ENCODE assay signal across 9 cellular contexts in genomic region chr2:172806426-172807008, GRCh38.
DNase-seq lines count a peak whose midpoint lies in the region; ATAC-seq and TF ChIP-seq lines count a peak whose summit lies in the region.
"Had no signal": no experiment of that assay in that cellular context is flagged by ENCODE, and none has a peak within 500 bp of the region (broad histone marks: within the 10 kb centered on the region; RNA-seq: fewer than 3 reads in every experiment).

No MANE protein-coding gene starts in this region.

- H3K36me3 ChIP-seq in MM.1S (replicated peaks; ENCODE audit: insufficient read depth, low read length) (no peaks in the 10 kb centered on the region), esophagus squamous epithelium (no peaks in the 10 kb centered on the region), neural progenitor cell (no peaks in the 10 kb centered on the region)

- no peak overlapping the region for H3K27ac ChIP-seq in MM.1S (ENCODE audit: low read length)
- no peak overlapping the region for H3K27ac ChIP-seq in esophagus squamous epithelium
- no peak overlapping the region for H3K27ac ChIP-seq in neural progenitor cell
- H3K27ac ChIP-seq: skin epidermis had no signal

- peaks cover 2% of the 10 kb centered on the region for H3K27me3 Mint-ChIP-seq in neural progenitor cell (ENCODE audit: insufficient read depth, low read depth)
- H3K27me3 Mint-ChIP-seq in activated T-helper 1 cell treated with anti-CD3 and anti-CD28 coated beads, Interleukin-12 subunit alpha, Interleukin-12 subunit beta, Interleukin-2, Interleukin-4 antibody, amounts not matched to agents 30 ng/mL and 10 ng/mL and 1 ng/mL, durations not matched to agents 14 hours and 24 hours and 36 hours (ENCODE audit: insufficient read depth) = peaks cover 12% of the 10 kb centered on the region
- no peaks in the 10 kb centered on the region for H3K27me3 Mint-ChIP-seq in activated T-cell treated with anti-CD3 and anti-CD28 coated beads, Interleukin-2, amount 50 U/mL, for 4 hours (ENCODE audit: low read depth)

- H3K9me2 ChIP-seq in MM.1S (replicated peaks; ENCODE audit: insufficient read depth, low read length) = no peaks in the 10 kb centered on the region

- TF ChIP-seq CTCF in MM.1S (IDR thresholded peaks at IDR 0.05; ENCODE audit: low read length) (peak; percentile 90), esophagus squamous epithelium (IDR thresholded peaks at IDR 0.05) (peak; percentile 60 to 90 (median 80)), neural progenitor cell (IDR thresholded peaks at IDR 0.05) (peak; percentile 86)

- H3K4me1 Mint-ChIP-seq in neural progenitor cell = peaks cover 14% of the 10 kb centered on the region
- H3K4me1 Mint-ChIP-seq in activated T-helper 1 cell treated with anti-CD3 and anti-CD28 coated beads, Interleukin-12 subunit alpha, Interleukin-12 subunit beta, Interleukin-2, Interleukin-4 antibody, amounts not matched to agents 30 ng/mL and 10 ng/mL and 1 ng/mL, durations not matched to agents 14 hours and 24 hours and 36 hours (ENCODE audit: low read depth) = no peaks in the 10 kb centered on the region
- no peaks in the 10 kb centered on the region for H3K4me1 Mint-ChIP-seq in activated T-cell treated with anti-CD3 and anti-CD28 coated beads, Interleukin-2, amount 50 U/mL, for 4 hours (ENCODE audit: low read depth)

- H3K79me2 ChIP-seq in MM.1S (ENCODE audit: low read length) = no peaks in the 10 kb centered on the region
- no peaks in the 10 kb centered on the region for H3K79me2 ChIP-seq in neural progenitor cell (ENCODE audit: low read depth)

- no peaks in the 10 kb centered on the region for H4K20me1 ChIP-seq in MM.1S (ENCODE audit: insufficient read depth, low read length)
- no peaks in the 10 kb centered on the region for H4K20me1 ChIP-seq in neural progenitor cell (ENCODE audit: low read depth)

- H3K9me3 Mint-ChIP-seq in neural progenitor cell = peaks cover 25% of the 10 kb centered on the region
- H3K9me3 Mint-ChIP-seq in activated T-helper 1 cell treated with anti-CD3 and anti-CD28 coated beads, Interleukin-12 subunit alpha, Interleukin-12 subunit beta, Interleukin-2, Interleukin-4 antibody, amounts not matched to agents 30 ng/mL and 10 ng/mL and 1 ng/mL, durations not matched to agents 14 hours and 24 hours and 36 hours = peaks cover 15% of the 10 kb centered on the region
- H3K9me3 Mint-ChIP-seq in activated T-cell treated with anti-CD3 and anti-CD28 coated beads, Interleukin-2, amount 50 U/mL, for 4 hours = peaks cover 18% of the 10 kb centered on the region

- peak; percentile 31 for DNase-seq in Daoy (ENCODE audit: low read depth)
- DNase-seq in MM.1S = peak; percentile 63
- peak; percentile 1 for DNase-seq in SHP77 treated with DMSO at 0.1 percent for 48 hours (lab: John Stamatoyannopoulos, UW)
- no peak for DNase-seq in esophagus squamous epithelium (lab: John Stamatoyannopoulos, UW)
- peak; percentile 54 for DNase-seq in neural progenitor cell (ENCODE audit: low spot score)
- no peak for DNase-seq in activated T-helper 1 cell treated with anti-CD3 and anti-CD28 coated beads, Interleukin-12 subunit alpha, Interleukin-12 subunit beta, Interleukin-2, Interleukin-4 antibody, amounts not matched to agents 30 ng/mL and 10 ng/mL and 1 ng/mL, durations not matched to agents 14 hours and 24 hours and 36 hours (ENCODE audit: low spot score)
- no peak for DNase-seq in activated T-cell treated with anti-CD3 and anti-CD28 coated beads, Interleukin-2, amount 50 U/mL, for 4 hours
- DNase-seq in stimulated activated CD4-positive, alpha-beta T cell treated with anti-CD3 and anti-CD28 coated beads, Interleukin-4, amount 100 ng/mL, for 1 hour = no peak

- no peak overlapping the region for H3K4me2 ChIP-seq in MM.1S (ENCODE audit: low read depth, low read length)
- H3K4me2 ChIP-seq in neural progenitor cell = no peak overlapping the region

- H3K9me3 ChIP-seq in MM.1S (replicated peaks; ENCODE audit: insufficient read depth, low read length) (no peaks in the 10 kb centered on the region), esophagus squamous epithelium (peaks cover 0 to 9% (median 8%) of the 10 kb centered on the region in 3 donors), neural progenitor cell (ENCODE audit: low read depth) (no peaks in the 10 kb centered on the region)

- intact Hi-C loops in esophagus squamous epithelium (cut with DNase I) = loop anchor here (5.0 kb wide), 1 partner anchor 126 kb away; no protein-coding TSS in a partner anchor
- intact Hi-C loops in activated T-helper 1 cell treated with anti-CD3 and anti-CD28 coated beads, Interleukin-12 subunit alpha, Interleukin-12 subunit beta, Interleukin-2, Interleukin-4 antibody, amounts not matched to agents 30 ng/mL and 10 ng/mL and 1 ng/mL, durations not matched to agents 14 hours and 24 hours and 36 hours (cut with micrococcal nuclease) = loop anchor here (1.0 to 5.0 kb wide), 3 partner anchors 56 to 221 kb away; no protein-coding TSS in a partner anchor

- H3F3A ChIP-seq in MM.1S (ENCODE audit: insufficient read depth, low read length) (peaks cover 8% of the 10 kb centered on the region; the same call in 1 of the 2 replicates), neural progenitor cell (ENCODE audit: low read depth) (no peaks in the 10 kb centered on the region)

- H3K9ac ChIP-seq in MM.1S (ENCODE audit: low read length) (no peak overlapping the region), neural progenitor cell (no peak overlapping the region)

- H3K4me3 Mint-ChIP-seq in neural progenitor cell = no peak overlapping the region
- no peak overlapping the region for H3K4me3 Mint-ChIP-seq in activated T-helper 1 cell treated with anti-CD3 and anti-CD28 coated beads, Interleukin-12 subunit alpha, Interleukin-12 subunit beta, Interleukin-2, Interleukin-4 antibody, amounts not matched to agents 30 ng/mL and 10 ng/mL and 1 ng/mL, durations not matched to agents 14 hours and 24 hours and 36 hours
- H3K4me3 Mint-ChIP-seq in activated T-cell treated with anti-CD3 and anti-CD28 coated beads, Interleukin-2, amount 50 U/mL, for 4 hours = no peak overlapping the region

- H2AFZ ChIP-seq in MM.1S (ENCODE audit: low read length) = no peak overlapping the region
- no peak overlapping the region for H2AFZ ChIP-seq in neural progenitor cell (replicated peaks)

- no peaks in the 10 kb centered on the region for H3K27me3 ChIP-seq in MM.1S (replicated peaks; ENCODE audit: insufficient read depth, low read length)
- no peaks in the 10 kb centered on the region for H3K27me3 ChIP-seq in esophagus squamous epithelium
- H3K27me3 ChIP-seq in neural progenitor cell = no peaks in the 10 kb centered on the region

- 19 to 24% methylated on average over 5 of the region's 5 CpGs for WGBS in esophagus squamous epithelium, 2 donors

- no peak for ATAC-seq in activated T-cell treated with anti-CD3 and anti-CD28 coated beads, Interleukin-2, amount 50 U/mL, for 4 hours

- H3K4me3 ChIP-seq in MM.1S (ENCODE audit: low read length) = no peak overlapping the region
- no peak overlapping the region for H3K4me3 ChIP-seq in esophagus squamous epithelium
- H3K4me3 ChIP-seq in neural progenitor cell = no peak overlapping the region
- H3K4me3 ChIP-seq: skin epidermis had no signal

- H3K27ac Mint-ChIP-seq in neural progenitor cell = no peak overlapping the region
- H3K27ac Mint-ChIP-seq in activated T-helper 1 cell treated with anti-CD3 and anti-CD28 coated beads, Interleukin-12 subunit alpha, Interleukin-12 subunit beta, Interleukin-2, Interleukin-4 antibody, amounts not matched to agents 30 ng/mL and 10 ng/mL and 1 ng/mL, durations not matched to agents 14 hours and 24 hours and 36 hours = no peak overlapping the region

- TF ChIP-seq POLR2A in esophagus squamous epithelium (IDR thresholded peaks at IDR 0.05) = no peak

- peaks cover 11% of the 10 kb centered on the region for H3K36me3 Mint-ChIP-seq in neural progenitor cell
- H3K36me3 Mint-ChIP-seq in activated T-helper 1 cell treated with anti-CD3 and anti-CD28 coated beads, Interleukin-12 subunit alpha, Interleukin-12 subunit beta, Interleukin-2, Interleukin-4 antibody, amounts not matched to agents 30 ng/mL and 10 ng/mL and 1 ng/mL, durations not matched to agents 14 hours and 24 hours and 36 hours (ENCODE audit: low read depth) = no peaks in the 10 kb centered on the region
- peaks cover 3% of the 10 kb centered on the region for H3K36me3 Mint-ChIP-seq in activated T-cell treated with anti-CD3 and anti-CD28 coated beads, Interleukin-2, amount 50 U/mL, for 4 hours (ENCODE audit: insufficient read depth)

- H3K4me1 ChIP-seq in MM.1S (ENCODE audit: low read length) (peaks cover 12% of the 10 kb centered on the region), esophagus squamous epithelium (peaks cover 0 to 11% (median 5%) of the 10 kb centered on the region in 3 donors), neural progenitor cell (no peaks in the 10 kb centered on the region)

Comparison
In these comparisons a context has a peak if more than half of its experiments do, and no peak if none do; other contexts are left out.
1. DNase-seq: peak in Daoy (single experiment), MM.1S (single experiment), SHP77 treated with DMSO at 0.1 percent for 48 hours (single experiment) and neural progenitor cell (single experiment); none in esophagus squamous epithelium (single experiment), activated T-helper 1 cell treated with anti-CD3 and anti-CD28 coated beads, Interleukin-12 subunit alpha, Interleukin-12 subunit beta, Interleukin-2, Interleukin-4 antibody, amounts not matched to agents 30 ng/mL and 10 ng/mL and 1 ng/mL, durations not matched to agents 14 hours and 24 hours and 36 hours (single experiment), activated T-cell treated with anti-CD3 and anti-CD28 coated beads, Interleukin-2, amount 50 U/mL, for 4 hours (single experiment) and stimulated activated CD4-positive, alpha-beta T cell treated with anti-CD3 and anti-CD28 coated beads, Interleukin-4, amount 100 ng/mL, for 1 hour (single experiment).
2. Peak in every context shown above with its lines, with median percentiles within 50 percentile points of each other: CTCF ChIP-seq.